ENCODE assay signal across 8 cellular contexts in the genomic region with DNA sequence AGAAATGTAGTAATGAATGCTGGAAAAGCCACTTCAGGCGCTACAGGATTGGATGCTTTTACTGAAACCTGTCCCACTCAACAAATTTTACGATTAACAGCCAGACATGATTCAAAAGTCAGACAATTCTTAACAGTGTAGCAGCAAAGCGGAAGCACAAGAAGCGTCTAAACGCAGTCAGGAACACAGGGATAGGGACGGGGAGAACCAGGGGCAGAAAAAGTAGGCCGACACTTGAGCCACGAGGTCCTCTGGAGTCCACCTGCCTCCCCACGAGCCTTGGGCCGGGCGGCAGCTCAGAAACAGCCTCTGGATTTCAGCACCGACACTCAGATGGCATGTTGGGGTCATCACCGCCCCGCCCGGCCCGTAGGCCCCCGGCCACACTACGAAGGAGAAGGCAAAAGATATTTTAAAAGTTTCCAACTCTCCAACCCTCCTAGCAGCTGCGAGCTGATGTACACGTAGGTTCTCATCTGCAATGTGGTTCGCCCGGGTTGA.
DNase-seq lines count a peak whose midpoint lies in the region; ATAC-seq lines count a peak whose summit lies in the region.

No MANE protein-coding gene starts in this region.

- DNase-seq in ACHN (peak; percentile 9), HPDE6-E6E7 (ENCODE audit: extremely low spot score) (no peak), C1 segment of cervical spinal cord (lab: John Stamatoyannopoulos, UW) (no peak)
- no peak for DNase-seq in central memory CD8-positive, alpha-beta T cell (ENCODE audit: low spot score in 2 of 2)

- H3K36me3 Mint-ChIP-seq in central memory CD8-positive, alpha-beta T cell (ENCODE audit: insufficient read depth): peaks cover 68% of the 10 kb centered on the region

- H3K27me3 ChIP-seq in mucosa of stomach (ENCODE audit: control insufficient read depth, insufficient read depth, low read length): no peaks in the 10 kb centered on the region

- H3K4me1 Mint-ChIP-seq in central memory CD8-positive, alpha-beta T cell: peaks cover 67% of the 10 kb centered on the region

- H3K27ac Mint-ChIP-seq in central memory CD8-positive, alpha-beta T cell (ENCODE audit: low read depth): peak overlapping the region; percentile 94

- H3K4me3 Mint-ChIP-seq in central memory CD8-positive, alpha-beta T cell: peak overlapping the region; percentile 98

- peak overlapping the region; percentile 90 for H3K4me3 ChIP-seq in mucosa of stomach (ENCODE audit: low read length)

- H3K27ac ChIP-seq in KOPT-K1 (ENCODE audit: low read depth, low read length, poor library complexity, severe bottlenecking): peak overlapping the region; percentile 86

- ATAC-seq in central memory CD8-positive, alpha-beta T cell (replicated peaks; ENCODE audit: extremely low read depth, poor library complexity, severe bottlenecking): no peak
- ATAC-seq in GM18502 (IDR thresholded peaks at IDR 0.05; ENCODE audit: poor library complexity, unreplicated experiment) (no peak), GM18861 (IDR thresholded peaks at IDR 0.05; ENCODE audit: unreplicated experiment) (no peak)

- peaks cover 36% of the 10 kb centered on the region for H3K4me1 ChIP-seq in mucosa of stomach (ENCODE audit: control insufficient read depth, insufficient read depth, low read length)

- H3K9me3 Mint-ChIP-seq in central memory CD8-positive, alpha-beta T cell: no peaks in the 10 kb centered on the region

- no peaks in the 10 kb centered on the region for H3K27me3 Mint-ChIP-seq in central memory CD8-positive, alpha-beta T cell

- H3K36me3 ChIP-seq in KOPT-K1 (ENCODE audit: insufficient read depth, low read length) (peaks cover 56% of the 10 kb centered on the region), mucosa of stomach (ENCODE audit: control insufficient read depth, insufficient read depth, low read length) (peaks cover 21% of the 10 kb centered on the region)

- in situ Hi-C loops in ACHN (cut with HindIII; ENCODE audit: low pct_ligation_motif_present, low pct_unique_long_range_greater_than_20kb, low sequenced_read_pairs): no loop called here

- H3K9ac ChIP-seq in mucosa of stomach (ENCODE audit: low read length): peak overlapping the region; percentile 92

- H3K9me3 ChIP-seq in KOPT-K1 (ENCODE audit: insufficient read depth, low read length, poor library complexity, severe bottlenecking): no peaks in the 10 kb centered on the region
- H3K9me3 ChIP-seq in mucosa of stomach (ENCODE audit: control insufficient read depth, low read length): no peaks in the 10 kb centered on the region
